ENCODE assay signal across 1 cellular context in the genomic region with DNA sequence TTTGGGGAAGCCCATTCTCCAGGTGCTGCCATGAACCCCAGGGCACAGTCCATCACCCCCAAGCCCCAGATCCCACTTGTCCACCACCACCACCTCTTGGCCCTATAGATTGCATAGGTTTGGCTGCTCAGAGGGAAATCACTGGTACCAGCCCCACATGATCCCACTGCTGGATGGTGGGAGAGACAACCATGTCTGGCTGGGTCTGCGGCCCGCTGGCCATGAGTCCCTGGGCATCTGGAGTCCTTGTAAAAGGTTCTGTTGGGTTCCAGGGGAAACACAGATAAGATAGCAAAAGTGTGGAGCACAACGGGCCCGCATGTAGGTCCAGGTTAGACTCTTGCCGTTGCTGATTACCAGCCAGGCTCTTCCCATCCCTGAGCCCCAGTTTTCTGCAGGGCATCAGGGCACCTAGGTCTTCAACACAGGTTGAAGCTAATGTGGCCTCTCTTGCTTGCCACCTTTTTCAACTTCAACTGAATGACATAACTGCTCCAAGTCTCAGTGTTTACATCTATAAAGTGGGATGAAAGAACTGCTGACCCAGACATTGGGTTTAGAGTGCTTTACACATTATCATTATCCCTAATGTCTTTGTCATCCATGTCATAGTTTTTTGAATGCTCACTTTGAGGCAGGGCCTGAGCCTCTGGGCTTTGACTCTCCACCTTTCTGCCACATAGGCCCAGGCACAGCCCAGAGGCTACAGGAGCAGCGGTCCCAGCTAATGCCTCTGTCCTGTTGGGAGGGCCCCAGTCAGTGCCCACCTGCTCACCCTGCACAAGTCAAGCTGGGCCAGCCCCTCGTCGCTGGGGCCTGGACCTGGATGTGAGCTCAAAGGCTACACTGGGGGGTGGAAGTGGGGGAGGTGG.
TF ChIP-seq lines count a peak whose summit lies in the region.

No MANE protein-coding gene starts in this region.

TF ChIP-seq in K562, 482 proteins besides CTCF, POLR2A, EP300 and RAD21 (continues in another document):
- TF ChIP-seq LARP7 (IDR thresholded peaks at IDR 0.05) (no peak), SNAPC5 (CRISPR knock-in tag; IDR thresholded peaks at IDR 0.05) (no peak), DDX20 (tag; IDR thresholded peaks at IDR 0.05; ENCODE audit: low read depth) (no peak), MCM5 (IDR thresholded peaks at IDR 0.05; ENCODE audit: low read depth) (no peak), KDM2B (CRISPR knock-in tag; IDR thresholded peaks at IDR 0.05) (peak; percentile 91), ATF1 (CRISPR knock-in tag; IDR thresholded peaks at IDR 0.05) (no peak), ATF1 (tag; IDR thresholded peaks at IDR 0.05) (no peak), CHD4 (IDR thresholded peaks at IDR 0.05; ENCODE audit: insufficient read depth, insufficient replicate concordance, low read depth, low read length, poor library complexity, severe bottlenecking) (no peak), CHCHD3 (CRISPR knock-in tag; IDR thresholded peaks at IDR 0.05) (no peak), BRF1 (IDR thresholded peaks at IDR 0.05; ENCODE audit: borderline replicate concordance, extremely low read depth, insufficient read length) (no peak), MCM7 (IDR thresholded peaks at IDR 0.05) (no peak), PRDM10 (IDR thresholded peaks at IDR 0.05; ENCODE audit: partially characterized antibody) (no peak), GTF2F1 (IDR thresholded peaks at IDR 0.05; ENCODE audit: low read depth, low read length) (no peak), RHOXF2B (CRISPR knock-in tag; conservative IDR thresholded peaks at IDR 0.05) (no peak), ZNF263 (CRISPR knock-in tag; IDR thresholded peaks at IDR 0.05; ENCODE audit: borderline replicate concordance) (no peak), SAP30 (IDR thresholded peaks at IDR 0.05; ENCODE audit: borderline replicate concordance, insufficient read depth, low read depth, low read length, poor library complexity, severe bottlenecking) (peak; percentile 40), NONO (IDR thresholded peaks at IDR 0.05; ENCODE audit: low read depth in 2 of 2, low read length in 1 of 2) (no peak), NFIX (CRISPR knock-in tag; IDR thresholded peaks at IDR 0.05; ENCODE audit: low read depth) (no peak), CEBPZ (IDR thresholded peaks at IDR 0.05; ENCODE audit: borderline replicate concordance, low read depth, low read length) (no peak), MYC (IDR thresholded peaks at IDR 0.05; ENCODE audit: low read depth, low read length) (no peak), MYC (CRISPR knock-in tag; IDR thresholded peaks at IDR 0.05; ENCODE audit: borderline replicate concordance, low read depth) (0 out of 2 replicates have a peak, but pooled peaks have one; percentile 35), TSHZ1 (CRISPR knock-in tag; IDR thresholded peaks at IDR 0.05) (no peak)
- TF ChIP-seq, protein P1, sequence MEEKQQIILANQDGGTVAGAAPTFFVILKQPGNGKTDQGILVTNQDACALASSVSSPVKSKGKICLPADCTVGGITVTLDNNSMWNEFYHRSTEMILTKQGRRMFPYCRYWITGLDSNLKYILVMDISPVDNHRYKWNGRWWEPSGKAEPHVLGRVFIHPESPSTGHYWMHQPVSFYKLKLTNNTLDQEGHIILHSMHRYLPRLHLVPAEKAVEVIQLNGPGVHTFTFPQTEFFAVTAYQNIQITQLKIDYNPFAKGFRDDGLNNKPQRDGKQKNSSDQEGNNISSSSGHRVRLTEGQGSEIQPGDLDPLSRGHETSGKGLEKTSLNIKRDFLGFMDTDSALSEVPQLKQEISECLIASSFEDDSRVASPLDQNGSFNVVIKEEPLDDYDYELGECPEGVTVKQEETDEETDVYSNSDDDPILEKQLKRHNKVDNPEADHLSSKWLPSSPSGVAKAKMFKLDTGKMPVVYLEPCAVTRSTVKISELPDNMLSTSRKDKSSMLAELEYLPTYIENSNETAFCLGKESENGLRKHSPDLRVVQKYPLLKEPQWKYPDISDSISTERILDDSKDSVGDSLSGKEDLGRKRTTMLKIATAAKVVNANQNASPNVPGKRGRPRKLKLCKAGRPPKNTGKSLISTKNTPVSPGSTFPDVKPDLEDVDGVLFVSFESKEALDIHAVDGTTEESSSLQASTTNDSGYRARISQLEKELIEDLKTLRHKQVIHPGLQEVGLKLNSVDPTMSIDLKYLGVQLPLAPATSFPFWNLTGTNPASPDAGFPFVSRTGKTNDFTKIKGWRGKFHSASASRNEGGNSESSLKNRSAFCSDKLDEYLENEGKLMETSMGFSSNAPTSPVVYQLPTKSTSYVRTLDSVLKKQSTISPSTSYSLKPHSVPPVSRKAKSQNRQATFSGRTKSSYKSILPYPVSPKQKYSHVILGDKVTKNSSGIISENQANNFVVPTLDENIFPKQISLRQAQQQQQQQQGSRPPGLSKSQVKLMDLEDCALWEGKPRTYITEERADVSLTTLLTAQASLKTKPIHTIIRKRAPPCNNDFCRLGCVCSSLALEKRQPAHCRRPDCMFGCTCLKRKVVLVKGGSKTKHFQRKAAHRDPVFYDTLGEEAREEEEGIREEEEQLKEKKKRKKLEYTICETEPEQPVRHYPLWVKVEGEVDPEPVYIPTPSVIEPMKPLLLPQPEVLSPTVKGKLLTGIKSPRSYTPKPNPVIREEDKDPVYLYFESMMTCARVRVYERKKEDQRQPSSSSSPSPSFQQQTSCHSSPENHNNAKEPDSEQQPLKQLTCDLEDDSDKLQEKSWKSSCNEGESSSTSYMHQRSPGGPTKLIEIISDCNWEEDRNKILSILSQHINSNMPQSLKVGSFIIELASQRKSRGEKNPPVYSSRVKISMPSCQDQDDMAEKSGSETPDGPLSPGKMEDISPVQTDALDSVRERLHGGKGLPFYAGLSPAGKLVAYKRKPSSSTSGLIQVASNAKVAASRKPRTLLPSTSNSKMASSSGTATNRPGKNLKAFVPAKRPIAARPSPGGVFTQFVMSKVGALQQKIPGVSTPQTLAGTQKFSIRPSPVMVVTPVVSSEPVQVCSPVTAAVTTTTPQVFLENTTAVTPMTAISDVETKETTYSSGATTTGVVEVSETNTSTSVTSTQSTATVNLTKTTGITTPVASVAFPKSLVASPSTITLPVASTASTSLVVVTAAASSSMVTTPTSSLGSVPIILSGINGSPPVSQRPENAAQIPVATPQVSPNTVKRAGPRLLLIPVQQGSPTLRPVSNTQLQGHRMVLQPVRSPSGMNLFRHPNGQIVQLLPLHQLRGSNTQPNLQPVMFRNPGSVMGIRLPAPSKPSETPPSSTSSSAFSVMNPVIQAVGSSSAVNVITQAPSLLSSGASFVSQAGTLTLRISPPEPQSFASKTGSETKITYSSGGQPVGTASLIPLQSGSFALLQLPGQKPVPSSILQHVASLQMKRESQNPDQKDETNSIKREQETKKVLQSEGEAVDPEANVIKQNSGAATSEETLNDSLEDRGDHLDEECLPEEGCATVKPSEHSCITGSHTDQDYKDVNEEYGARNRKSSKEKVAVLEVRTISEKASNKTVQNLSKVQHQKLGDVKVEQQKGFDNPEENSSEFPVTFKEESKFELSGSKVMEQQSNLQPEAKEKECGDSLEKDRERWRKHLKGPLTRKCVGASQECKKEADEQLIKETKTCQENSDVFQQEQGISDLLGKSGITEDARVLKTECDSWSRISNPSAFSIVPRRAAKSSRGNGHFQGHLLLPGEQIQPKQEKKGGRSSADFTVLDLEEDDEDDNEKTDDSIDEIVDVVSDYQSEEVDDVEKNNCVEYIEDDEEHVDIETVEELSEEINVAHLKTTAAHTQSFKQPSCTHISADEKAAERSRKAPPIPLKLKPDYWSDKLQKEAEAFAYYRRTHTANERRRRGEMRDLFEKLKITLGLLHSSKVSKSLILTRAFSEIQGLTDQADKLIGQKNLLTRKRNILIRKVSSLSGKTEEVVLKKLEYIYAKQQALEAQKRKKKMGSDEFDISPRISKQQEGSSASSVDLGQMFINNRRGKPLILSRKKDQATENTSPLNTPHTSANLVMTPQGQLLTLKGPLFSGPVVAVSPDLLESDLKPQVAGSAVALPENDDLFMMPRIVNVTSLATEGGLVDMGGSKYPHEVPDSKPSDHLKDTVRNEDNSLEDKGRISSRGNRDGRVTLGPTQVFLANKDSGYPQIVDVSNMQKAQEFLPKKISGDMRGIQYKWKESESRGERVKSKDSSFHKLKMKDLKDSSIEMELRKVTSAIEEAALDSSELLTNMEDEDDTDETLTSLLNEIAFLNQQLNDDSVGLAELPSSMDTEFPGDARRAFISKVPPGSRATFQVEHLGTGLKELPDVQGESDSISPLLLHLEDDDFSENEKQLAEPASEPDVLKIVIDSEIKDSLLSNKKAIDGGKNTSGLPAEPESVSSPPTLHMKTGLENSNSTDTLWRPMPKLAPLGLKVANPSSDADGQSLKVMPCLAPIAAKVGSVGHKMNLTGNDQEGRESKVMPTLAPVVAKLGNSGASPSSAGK (IDR thresholded peaks at IDR 0.05), result no peak
- TF ChIP-seq, protein P2, sequence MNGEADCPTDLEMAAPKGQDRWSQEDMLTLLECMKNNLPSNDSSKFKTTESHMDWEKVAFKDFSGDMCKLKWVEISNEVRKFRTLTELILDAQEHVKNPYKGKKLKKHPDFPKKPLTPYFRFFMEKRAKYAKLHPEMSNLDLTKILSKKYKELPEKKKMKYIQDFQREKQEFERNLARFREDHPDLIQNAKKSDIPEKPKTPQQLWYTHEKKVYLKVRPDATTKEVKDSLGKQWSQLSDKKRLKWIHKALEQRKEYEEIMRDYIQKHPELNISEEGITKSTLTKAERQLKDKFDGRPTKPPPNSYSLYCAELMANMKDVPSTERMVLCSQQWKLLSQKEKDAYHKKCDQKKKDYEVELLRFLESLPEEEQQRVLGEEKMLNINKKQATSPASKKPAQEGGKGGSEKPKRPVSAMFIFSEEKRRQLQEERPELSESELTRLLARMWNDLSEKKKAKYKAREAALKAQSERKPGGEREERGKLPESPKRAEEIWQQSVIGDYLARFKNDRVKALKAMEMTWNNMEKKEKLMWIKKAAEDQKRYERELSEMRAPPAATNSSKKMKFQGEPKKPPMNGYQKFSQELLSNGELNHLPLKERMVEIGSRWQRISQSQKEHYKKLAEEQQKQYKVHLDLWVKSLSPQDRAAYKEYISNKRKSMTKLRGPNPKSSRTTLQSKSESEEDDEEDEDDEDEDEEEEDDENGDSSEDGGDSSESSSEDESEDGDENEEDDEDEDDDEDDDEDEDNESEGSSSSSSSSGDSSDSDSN (IDR thresholded peaks at IDR 0.05; ENCODE audit: borderline replicate concordance in 1 of 2, low read depth in 2 of 2, low read length in 2 of 2), result no peak
